22 cellular contexts compared by ENCODE assay signal in the genomic region with DNA sequence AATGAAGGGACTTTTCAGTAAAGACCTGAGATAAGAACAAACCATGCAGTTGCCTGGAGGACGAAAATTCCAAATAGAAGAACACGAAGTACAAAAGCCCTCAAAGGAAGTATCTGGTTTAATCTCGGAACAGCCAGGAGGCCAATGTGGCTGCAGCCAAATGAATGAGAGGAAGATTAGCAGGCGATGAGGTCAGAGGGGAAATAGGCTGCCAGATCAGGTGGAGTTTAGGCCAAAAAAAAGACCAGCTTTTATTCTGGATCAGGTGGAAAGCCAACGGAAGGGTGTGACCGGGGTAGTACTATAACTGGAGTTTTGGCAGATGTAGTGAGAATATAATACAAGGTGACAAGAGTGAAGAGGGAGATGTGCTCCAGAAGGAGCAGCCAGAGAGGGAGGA. TPM values are rescaled to one million over a fixed set of nuclear protein-coding genes. Genes with fewer than 3 reads are reported as not detected.
A peak's percentile ranks its signal among the peaks of the same experiment; 100 is the strongest.
DNase-seq lines count a peak whose midpoint lies in the region; ATAC-seq, FAIRE-seq and TF ChIP-seq lines count a peak whose summit lies in the region.
"Had no signal": no experiment of that assay in that cellular context is flagged by ENCODE, and none has a peak within 500 bp of the region (broad histone marks: within the 10 kb centered on the region; RNA-seq: fewer than 3 reads in every experiment).

No MANE protein-coding gene starts in this region.

- H3K27me3 ChIP-seq in CD4-positive, alpha-beta memory T cell (ENCODE audit: insufficient read depth, low read length), result no peaks in the 10 kb centered on the region
- H3K27me3 ChIP-seq in GM23338 (ENCODE audit: insufficient read depth), result no peaks in the 10 kb centered on the region
- H3K27me3 ChIP-seq in mesendoderm (ENCODE audit: insufficient read depth, low read length, poor library complexity), result no peaks in the 10 kb centered on the region
- H3K27me3 ChIP-seq: colonic mucosa had no signal

- H3K4me1 ChIP-seq in CD4-positive, alpha-beta memory T cell (ENCODE audit: insufficient read depth, low read length), result no peaks in the 10 kb centered on the region
- no peaks in the 10 kb centered on the region for H3K4me1 ChIP-seq in GM23338 (ENCODE audit: insufficient read depth)
- H3K4me1 ChIP-seq in mesendoderm (ENCODE audit: control insufficient read depth, low read depth, low read length), result no peaks in the 10 kb centered on the region
- H3K4me1 ChIP-seq in kidney (ENCODE audit: control insufficient read depth in 1 of 2, insufficient read depth in 1 of 2, low read depth in 1 of 2, low read length in 2 of 2), result no peaks in the 10 kb centered on the region
- H3K4me1 ChIP-seq: colonic mucosa had no signal

- H3K9ac ChIP-seq in mesendoderm (ENCODE audit: low read length) (no peak overlapping the region), kidney (ENCODE audit: low read length in 2 of 2) (no peak overlapping the region)

- no peak overlapping the region for H2BK120ac ChIP-seq in mesendoderm (ENCODE audit: low read depth, low read length)

- H3K56ac ChIP-seq in mesendoderm (ENCODE audit: low read length), result no peak overlapping the region

- no peak overlapping the region for H2BK15ac ChIP-seq in mesendoderm (replicated peaks; ENCODE audit: low read depth)

- no peak overlapping the region for H3K4me3 ChIP-seq in CD4-positive, alpha-beta memory T cell (ENCODE audit: low read length in 2 of 2)
- H3K4me3 ChIP-seq in GM23338 (no peak overlapping the region), mesendoderm (ENCODE audit: low read length) (no peak overlapping the region), kidney (ENCODE audit: low read length in 2 of 2) (no peak overlapping the region)
- H3K4me3 ChIP-seq: colonic mucosa had no signal

- no peaks in the 10 kb centered on the region for H3K27me3 Mint-ChIP-seq in CD4-positive, alpha-beta memory T cell
- H3K27me3 Mint-ChIP-seq in GM23338 (ENCODE audit: insufficient read depth, low read depth, poor library complexity), result peaks cover 4% of the 10 kb centered on the region
- H3K27me3 Mint-ChIP-seq in effector memory CD8-positive, alpha-beta T cell, result no peaks in the 10 kb centered on the region
- H3K27me3 Mint-ChIP-seq: brain, type B pancreatic cell had no signal

- no peaks in the 10 kb centered on the region for H4K20me1 ChIP-seq in GM23338 (replicated peaks; ENCODE audit: insufficient read depth)

- H3K18ac ChIP-seq in mesendoderm (ENCODE audit: low read length), result no peak overlapping the region

- DNase-seq in CD4-positive, alpha-beta memory T cell, result no peak
- DNase-seq in GM23338 (ENCODE audit: low spot score), result no peak
- no peak for DNase-seq in effector memory CD8-positive, alpha-beta T cell
- DNase-seq in mesendoderm, result peak; percentile 46
- no peak for DNase-seq in kidney
- DNase-seq in SKM-1 (lab: John Stamatoyannopoulos, UW; ENCODE audit: unreplicated experiment), result no peak
- DNase-seq: activated CD4-positive, alpha-beta T cell treated with anti-CD3 and anti-CD28 coated beads, Interleukin-2, amount 50 U/mL, for 48 hours; activated T-cell treated with anti-CD3 and anti-CD28 coated beads, Interleukin-2, amount 50 U/mL, for 4 hours; colonic mucosa; DMS79; mesenchymal stem cell; MM.1S; NCI-H1436; NCI-H69; posterior cingulate gyrus; SHP77; stimulated activated CD4-positive, alpha-beta T cell treated with anti-CD3 and anti-CD28 coated beads, Interleukin-1b, Interleukin-23, amount 100 ng/mL, for 48 hours; stimulated activated naive CD4-positive, alpha-beta T cell treated with Interleukin-2 at 50 U/mL for 16 hours had no signal

- no peak overlapping the region for H3K23ac ChIP-seq in mesendoderm (ENCODE audit: low read length)

- POLR2A ChIA-PET in CD4-positive, alpha-beta memory T cell (lab: Charles Lee; ENCODE audit: partially characterized antibody), result interaction anchor here (0.7 kb wide), 1 partner anchor 81 kb away, joined by 3 read pairs; no protein-coding TSS in a partner anchor

- intact Hi-C loops in CD4-positive, alpha-beta memory T cell (cut with micrococcal nuclease), result no loop called here
- intact Hi-C loops in kidney (cut with DNase I), result no loop called here

- no peaks in the 10 kb centered on the region for H3K79me1 ChIP-seq in mesendoderm (ENCODE audit: low read length)

- H2BK5ac ChIP-seq in mesendoderm (ENCODE audit: low read length), result no peak overlapping the region

- H4K5ac ChIP-seq in mesendoderm (ENCODE audit: low read length), result no peak overlapping the region

- no peaks in the 10 kb centered on the region for H3K9me3 ChIP-seq in CD4-positive, alpha-beta memory T cell (ENCODE audit: control insufficient read depth in 1 of 2, low read length in 2 of 2)
- H3K9me3 ChIP-seq in kidney (ENCODE audit: control insufficient read depth in 1 of 2, low read length in 2 of 2), result no peaks in the 10 kb centered on the region
- H3K9me3 ChIP-seq: colonic mucosa had no signal

- no peak overlapping the region for H3K4me2 ChIP-seq in GM23338
- H3K4me2 ChIP-seq in mesendoderm (ENCODE audit: low read length), result no peak overlapping the region

- ATAC-seq in GM23338, result no peak
- no peak for ATAC-seq in effector memory CD8-positive, alpha-beta T cell (replicated peaks)
- no peak for ATAC-seq in GM18502 (IDR thresholded peaks at IDR 0.05; ENCODE audit: poor library complexity, unreplicated experiment)
- ATAC-seq: activated T-cell treated with anti-CD3 and anti-CD28 coated beads, Interleukin-2, amount 50 U/mL, for 4 hours; WTC11 had no signal

- TF ChIP-seq CTCF in GM23338 (conservative IDR thresholded peaks at IDR 0.05; ENCODE audit: low read depth in 2 of 2) (no peak), kidney (IDR thresholded peaks at IDR 0.05; ENCODE audit: borderline replicate concordance, extremely low read depth, insufficient read depth) (no peak)

- H3K36me3 ChIP-seq in CD4-positive, alpha-beta memory T cell (ENCODE audit: insufficient read depth, low read length), result peaks cover 6% of the 10 kb centered on the region
- H3K36me3 ChIP-seq in GM23338 (ENCODE audit: insufficient read depth) (peaks cover 5% of the 10 kb centered on the region; the same call in 1 of the 2 replicates), mesendoderm (ENCODE audit: control insufficient read depth, insufficient read depth, low read length) (no peaks in the 10 kb centered on the region), kidney (ENCODE audit: control insufficient read depth in 1 of 2, insufficient read depth in 2 of 2, low read length in 2 of 2) (peaks cover 2 to 10% of the 10 kb centered on the region in 2 donors)
- H3K36me3 ChIP-seq: colonic mucosa had no signal

- no peak overlapping the region for H3K4me3 Mint-ChIP-seq in CD4-positive, alpha-beta memory T cell
- no peak overlapping the region for H3K4me3 Mint-ChIP-seq in GM23338
- H3K4me3 Mint-ChIP-seq in effector memory CD8-positive, alpha-beta T cell, result no peak overlapping the region
- H3K4me3 Mint-ChIP-seq: activated T-cell treated with anti-CD3 and anti-CD28 coated beads, Interleukin-2, amount 50 U/mL, for 4 hours; brain; type B pancreatic cell; WTC11 had no signal

- H3K79me2 ChIP-seq in GM23338 (replicated peaks; ENCODE audit: insufficient read depth) (no peaks in the 10 kb centered on the region), mesendoderm (ENCODE audit: control insufficient read depth, insufficient read depth, low read length) (no peaks in the 10 kb centered on the region)

- H2AFZ ChIP-seq in GM23338, result no peak overlapping the region

- no peak overlapping the region for H3K27ac ChIP-seq in CD4-positive, alpha-beta memory T cell (ENCODE audit: low read depth, low read length)
- H3K27ac ChIP-seq in GM23338 (ENCODE audit: low read depth) (peak overlapping the region; percentile 60; the same call in 1 of the 2 replicates), mesendoderm (ENCODE audit: low read depth, low read length) (no peak overlapping the region), kidney (ENCODE audit: low read depth in 2 of 2, low read length in 2 of 2) (no peak overlapping the region)
- H3K27ac ChIP-seq: colonic mucosa had no signal

- H3K9me2 ChIP-seq in GM23338 (ENCODE audit: insufficient read depth), result no peaks in the 10 kb centered on the region

- no peak overlapping the region for H3K4ac ChIP-seq in mesendoderm (ENCODE audit: low read depth, low read length)

- peaks cover 0 to 3% (median 0%) of the 10 kb centered on the region in 8 donors for H3K9me3 Mint-ChIP-seq in CD4-positive, alpha-beta memory T cell
- no peaks in the 10 kb centered on the region for H3K9me3 Mint-ChIP-seq in GM23338
- no peaks in the 10 kb centered on the region for H3K9me3 Mint-ChIP-seq in effector memory CD8-positive, alpha-beta T cell
- H3K9me3 Mint-ChIP-seq: type B pancreatic cell, WTC11 had no signal

- H3K27ac Mint-ChIP-seq in CD4-positive, alpha-beta memory T cell, result peak overlapping the region in 5 of 7 donors; percentile 14 to 79 (median 67)
- H3K27ac Mint-ChIP-seq in GM23338, result no peak overlapping the region
- peak overlapping the region; percentile 1 to 47 for H3K27ac Mint-ChIP-seq in effector memory CD8-positive, alpha-beta T cell
- H3K27ac Mint-ChIP-seq: type B pancreatic cell, WTC11 had no signal

- WGBS in mesendoderm (ENCODE audit: extremely low coverage, insufficient coverage, low lambda C conversion rate), result no CpG with 5 or more reads among the region's 6 CpGs

- no peak overlapping the region for H4K8ac ChIP-seq in mesendoderm (ENCODE audit: low read depth, low read length)

- no peaks in the 10 kb centered on the region for H3F3A ChIP-seq in GM23338 (replicated peaks; ENCODE audit: low read depth)

- CTCF ChIA-PET in CD4-positive, alpha-beta memory T cell (lab: Charles Lee; ENCODE audit: partially characterized antibody), result no interaction called here

- H3K4me1 Mint-ChIP-seq in CD4-positive, alpha-beta memory T cell, result peaks cover 0 to 3% (median 0%) of the 10 kb centered on the region in 4 donors
- H3K4me1 Mint-ChIP-seq in GM23338, result no peaks in the 10 kb centered on the region
- H3K4me1 Mint-ChIP-seq in effector memory CD8-positive, alpha-beta T cell (ENCODE audit: low read depth in 2 of 2), result no peaks in the 10 kb centered on the region
- H3K4me1 Mint-ChIP-seq: brain, WTC11 had no signal

- no peak overlapping the region for H2AK5ac ChIP-seq in mesendoderm (ENCODE audit: low read length)

- peaks cover 36 to 39% of the 10 kb centered on the region in 2 donors for H3K36me3 Mint-ChIP-seq in CD4-positive, alpha-beta memory T cell
- H3K36me3 Mint-ChIP-seq in GM23338 (ENCODE audit: low read depth), result peaks cover 12% of the 10 kb centered on the region
- peaks cover 35% of the 10 kb centered on the region for H3K36me3 Mint-ChIP-seq in effector memory CD8-positive, alpha-beta T cell (ENCODE audit: insufficient read depth)

- no peak for FAIRE-seq in kidney (lab: Jason Lieb, UNC)

RNA-seq across cellular contexts. Expression of gene SRSF11, which starts 43.7 kb away (rescaled TPM):
- total RNA-seq in CD4-positive, alpha-beta memory T cell, result 100 to 1,000 TPM; 359 to 374 TPM
- polyA plus RNA-seq in CD4-positive, alpha-beta memory T cell, result 100 to 1,000 TPM in 1 of 2 donors, 10 to 100 TPM in 1; 65.8 to 105 TPM
- total RNA-seq in GM23338 (2014; rRNA removed; shearing (Covaris generic)), result 170 and 182 TPM in 2 replicates
- 311 and 372 TPM in 2 replicates for polyA plus RNA-seq in GM23338 (2016; fragmentation: Nextera tagmentation; extraction: Ambion mirVana)
- polyA plus RNA-seq in mesendoderm (2013, experiment 1 of 2), result 390 TPM
- 405 TPM for polyA plus RNA-seq in mesendoderm (2013, experiment 2 of 2)
- total RNA-seq in kidney, result 135 TPM
- polyA plus RNA-seq in kidney (ENCODE audit: insufficient read depth, low read depth, low replicate concordance), result 58.9 TPM

RNA-seq across cellular contexts. Expression of gene LRRC40, which starts 59.5 kb away (rescaled TPM):
- 10 to 100 TPM; 11.3 to 11.6 TPM for total RNA-seq in CD4-positive, alpha-beta memory T cell
- 1 to 10 TPM; 5.4 to 9.1 TPM for polyA plus RNA-seq in CD4-positive, alpha-beta memory T cell
- 45.8 and 50.5 TPM in 2 replicates for total RNA-seq in GM23338 (2014; rRNA removed; shearing (Covaris generic))
- 28.0 and 33.9 TPM in 2 replicates for polyA plus RNA-seq in GM23338 (2016; fragmentation: Nextera tagmentation; extraction: Ambion mirVana)
- 34.9 TPM for polyA plus RNA-seq in mesendoderm (2013, experiment 1 of 2)
- polyA plus RNA-seq in mesendoderm (2013, experiment 2 of 2), result 34.6 TPM
- total RNA-seq in kidney, result 13.3 TPM
- polyA plus RNA-seq in kidney (ENCODE audit: insufficient read depth, low read depth, low replicate concordance), result 7.5 TPM
